ENCODE assay signal across 8 cellular contexts in genomic region chr12:117685115-117685926, GRCh38.
DNase-seq lines count a peak whose midpoint lies in the region; ATAC-seq, FAIRE-seq and TF ChIP-seq lines count a peak whose summit lies in the region.

No MANE protein-coding gene starts in this region.

- no peaks in the 10 kb centered on the region for H3K4me1 Mint-ChIP-seq in CD4-positive, alpha-beta memory T cell

- no peaks in the 10 kb centered on the region for H3K9me3 ChIP-seq in PC-3 (ENCODE audit: low read length)
- no peaks in the 10 kb centered on the region for H3K9me3 ChIP-seq in CD4-positive, alpha-beta memory T cell (ENCODE audit: control insufficient read depth in 1 of 2, low read length in 2 of 2)

- peak overlapping the region; percentile 98 for H3K27ac ChIP-seq in PC-3 (ENCODE audit: low read length)
- H3K27ac ChIP-seq in CD4-positive, alpha-beta memory T cell (ENCODE audit: low read depth, low read length), result no peak overlapping the region

- no peaks in the 10 kb centered on the region for H3K36me3 Mint-ChIP-seq in CD4-positive, alpha-beta memory T cell

- H3K4me3 ChIP-seq in PC-3 (ENCODE audit: low read length) (peak overlapping the region; percentile 55), skeletal muscle cell (ENCODE audit: low read depth, low read length) (no peak overlapping the region)
- H3K4me3 ChIP-seq in CD4-positive, alpha-beta memory T cell (ENCODE audit: low read length in 2 of 2), result no peak overlapping the region

- intact Hi-C loops in PC-3 (cut with micrococcal nuclease), result loop anchor here (1.0 to 10.0 kb wide), 6 partner anchors 14 to 369 kb away; no protein-coding TSS in a partner anchor
- intact Hi-C loops in left cardiac atrium (cut with DNase I), result no loop called here
- intact Hi-C loops in CD4-positive, alpha-beta memory T cell (cut with micrococcal nuclease), result no loop called here

- no peak overlapping the region for H3K27ac Mint-ChIP-seq in CD4-positive, alpha-beta memory T cell

- 0 out of 2 replicates have a peak, but pooled peaks have one; percentile 21 for TF ChIP-seq POLR2A in H54 (IDR thresholded peaks at IDR 0.05; ENCODE audit: low read depth, low read length)

- H3K27me3 ChIP-seq in PC-3 (ENCODE audit: low read length), result no peaks in the 10 kb centered on the region
- H3K27me3 ChIP-seq in CD4-positive, alpha-beta memory T cell (ENCODE audit: insufficient read depth, low read length), result no peaks in the 10 kb centered on the region

- no peaks in the 10 kb centered on the region for H3K36me3 ChIP-seq in PC-3 (ENCODE audit: low read depth, low read length)
- H3K36me3 ChIP-seq in CD4-positive, alpha-beta memory T cell (ENCODE audit: insufficient read depth, low read length), result no peaks in the 10 kb centered on the region

- H3K79me2 ChIP-seq in PC-3 (ENCODE audit: low read length), result no peaks in the 10 kb centered on the region

- DNase-seq in H54 (ENCODE audit: insufficient read length, low spot score) (peak; percentile 66), PC-3 (peak; percentile 96), left cardiac atrium (peak; percentile 60), skeletal muscle cell (ENCODE audit: low read depth) (peak; percentile 76)
- DNase-seq in CD4-positive, alpha-beta memory T cell, result no peak

- peaks cover 57% of the 10 kb centered on the region for H3K4me1 ChIP-seq in PC-3 (ENCODE audit: insufficient read depth, low read length)
- H3K4me1 ChIP-seq in CD4-positive, alpha-beta memory T cell (ENCODE audit: insufficient read depth, low read length), result no peaks in the 10 kb centered on the region

- no peaks in the 10 kb centered on the region for H4K20me1 ChIP-seq in PC-3 (ENCODE audit: low read length)

- peaks cover 15% of the 10 kb centered on the region for H3F3A ChIP-seq in PC-3 (ENCODE audit: low read length, unreplicated experiment)

- ATAC-seq in PC-3 (peak; percentile 67), left cardiac atrium (peak in 1 of 2 donors; percentile 71), HG03469 (IDR thresholded peaks at IDR 0.05; ENCODE audit: unreplicated experiment) (no peak), HG03520 (IDR thresholded peaks at IDR 0.05; ENCODE audit: unreplicated experiment) (no peak)
- no peak for ATAC-seq in activated CD4-positive, CD25-positive, alpha-beta regulatory T cell treated with anti-CD3 and anti-CD28 coated beads, Interleukin-2, amount 50 U/mL, for 24 hours

- H2AFZ ChIP-seq in PC-3 (ENCODE audit: low read length), result peak overlapping the region; percentile 68

- H3K4me2 ChIP-seq in PC-3 (ENCODE audit: low read length), result peak overlapping the region; percentile 87

- POLR2A ChIA-PET in PC-3 (lab: Charles Lee; ENCODE audit: unreplicated experiment), result interaction anchor here (0.6 to 1.5 kb wide), 5 partner anchors 13 to 148 kb away, joined by 5 to 11 read pairs (median 8); no protein-coding TSS in a partner anchor
- POLR2A ChIA-PET in CD4-positive, alpha-beta memory T cell (lab: Charles Lee; ENCODE audit: partially characterized antibody), result no interaction called here

- peak overlapping the region; percentile 87 for H3K9ac ChIP-seq in PC-3 (ENCODE audit: low read length)

- peaks cover 0 to 6% of the 10 kb centered on the region in 2 donors for H3K27me3 Mint-ChIP-seq in CD4-positive, alpha-beta memory T cell

- FAIRE-seq in H54 (lab: Jason Lieb, UNC), result no peak

- H3K9me3 Mint-ChIP-seq in CD4-positive, alpha-beta memory T cell, result peaks cover 0 to 6% (median 3%) of the 10 kb centered on the region in 8 donors

- CTCF ChIA-PET in PC-3 (lab: Charles Lee), result interaction anchor here (0.5 to 1.5 kb wide), 11 partner anchors 10 to 333 kb away, joined by 3 to 5 read pairs (median 4); no protein-coding TSS in a partner anchor
- CTCF ChIA-PET in CD4-positive, alpha-beta memory T cell (lab: Charles Lee; ENCODE audit: partially characterized antibody), result no interaction called here

- no peak for TF ChIP-seq CTCF in PC-3 (conservative IDR thresholded peaks at IDR 0.05; ENCODE audit: low read depth, low read length)

- H3K4me3 Mint-ChIP-seq in CD4-positive, alpha-beta memory T cell, result no peak overlapping the region

- BruUV-seq in PC-3 (replicated peaks; lab: Mats Ljungman, UMichigan), result no TSS peak

- H3K9me2 ChIP-seq in PC-3 (replicated peaks; ENCODE audit: low read length), result no peaks in the 10 kb centered on the region

Comparison
In these comparisons a context has a peak if more than half of its experiments do, and no peak if none do; other contexts are left out.
1. DNase-seq: peak in H54 (single experiment), PC-3 (single experiment), left cardiac atrium (single experiment) and skeletal muscle cell (single experiment); none in CD4-positive, alpha-beta memory T cell (0 of 5).